ENCODE assay signal across 2 cellular contexts in the genomic region with DNA sequence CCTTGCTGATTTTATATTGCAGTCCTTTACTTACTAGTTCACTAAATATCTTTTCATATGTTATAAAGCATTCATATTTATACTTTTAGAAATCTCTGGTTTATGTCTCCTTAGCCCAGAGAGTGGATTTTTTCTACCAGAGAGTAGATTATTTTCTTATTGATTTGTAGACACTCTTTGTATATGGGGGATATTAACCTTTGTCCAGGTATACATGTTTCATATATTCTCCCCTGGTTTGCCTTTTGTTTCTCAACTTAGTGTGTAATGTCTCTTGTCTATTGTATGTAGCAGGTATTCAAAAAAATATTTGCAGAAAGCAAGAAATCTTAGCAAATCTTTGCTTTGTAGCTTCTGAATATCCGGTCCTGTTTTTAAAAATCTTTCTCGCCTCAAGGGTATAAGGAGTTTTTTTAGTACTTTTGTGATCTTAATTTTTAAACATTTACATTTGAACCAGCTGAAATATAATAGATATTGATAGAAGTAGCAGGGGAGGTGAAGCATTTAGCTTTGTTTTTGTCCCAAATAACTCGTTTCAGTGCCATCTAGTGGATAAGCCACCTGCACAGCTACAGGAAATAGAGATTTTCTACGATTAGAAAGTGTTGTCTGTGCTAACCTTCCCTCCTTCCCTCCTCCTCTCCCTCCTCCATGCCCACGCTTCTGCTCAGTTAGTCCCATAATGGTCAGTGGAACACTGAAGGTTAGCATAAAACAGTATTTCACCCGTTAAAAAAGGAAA.
TF ChIP-seq lines count a peak whose summit lies in the region.

No MANE protein-coding gene starts in this region.

TF ChIP-seq in HCT116, 20 proteins besides CTCF, POLR2A, EP300 and RAD21 (continued from another document):
- no peak for TF ChIP-seq ZFX (IDR thresholded peaks at IDR 0.05)
- TF ChIP-seq CBX3 (IDR thresholded peaks at IDR 0.05; ENCODE audit: low read depth), result no peak

TF ChIP-seq in HepG2, 621 proteins besides CTCF, POLR2A, EP300 and RAD21 (continued from another document):
- TF ChIP-seq, protein P1, sequence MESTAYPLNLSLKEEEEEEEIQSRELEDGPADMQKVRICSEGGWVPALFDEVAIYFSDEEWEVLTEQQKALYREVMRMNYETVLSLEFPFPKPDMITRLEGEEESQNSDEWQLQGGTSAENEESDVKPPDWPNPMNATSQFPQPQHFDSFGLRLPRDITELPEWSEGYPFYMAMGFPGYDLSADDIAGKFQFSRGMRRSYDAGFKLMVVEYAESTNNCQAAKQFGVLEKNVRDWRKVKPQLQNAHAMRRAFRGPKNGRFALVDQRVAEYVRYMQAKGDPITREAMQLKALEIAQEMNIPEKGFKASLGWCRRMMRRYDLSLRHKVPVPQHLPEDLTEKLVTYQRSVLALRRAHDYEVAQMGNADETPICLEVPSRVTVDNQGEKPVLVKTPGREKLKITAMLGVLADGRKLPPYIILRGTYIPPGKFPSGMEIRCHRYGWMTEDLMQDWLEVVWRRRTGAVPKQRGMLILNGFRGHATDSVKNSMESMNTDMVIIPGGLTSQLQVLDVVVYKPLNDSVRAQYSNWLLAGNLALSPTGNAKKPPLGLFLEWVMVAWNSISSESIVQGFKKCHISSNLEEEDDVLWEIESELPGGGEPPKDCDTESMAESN (CRISPR knock-in tag; conservative IDR thresholded peaks at IDR 0.05), result no peak
- TF ChIP-seq, protein P2, sequence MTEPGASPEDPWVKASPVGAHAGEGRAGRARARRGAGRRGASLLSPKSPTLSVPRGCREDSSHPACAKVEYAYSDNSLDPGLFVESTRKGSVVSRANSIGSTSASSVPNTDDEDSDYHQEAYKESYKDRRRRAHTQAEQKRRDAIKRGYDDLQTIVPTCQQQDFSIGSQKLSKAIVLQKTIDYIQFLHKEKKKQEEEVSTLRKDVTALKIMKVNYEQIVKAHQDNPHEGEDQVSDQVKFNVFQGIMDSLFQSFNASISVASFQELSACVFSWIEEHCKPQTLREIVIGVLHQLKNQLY (CRISPR knock-in tag; IDR thresholded peaks at IDR 0.05), result no peak
- TF ChIP-seq ZNF878 (CRISPR knock-in tag; IDR thresholded peaks at IDR 0.05) (no peak), ZNF263 (CRISPR knock-in tag; IDR thresholded peaks at IDR 0.05) (peak; percentile 59; the same call in 1 of the 2 replicates), STAG1 (CRISPR knock-in tag; IDR thresholded peaks at IDR 0.05) (0 out of 2 replicates have a peak, but pooled peaks have one; percentile 8)
- TF ChIP-seq, protein P3, sequence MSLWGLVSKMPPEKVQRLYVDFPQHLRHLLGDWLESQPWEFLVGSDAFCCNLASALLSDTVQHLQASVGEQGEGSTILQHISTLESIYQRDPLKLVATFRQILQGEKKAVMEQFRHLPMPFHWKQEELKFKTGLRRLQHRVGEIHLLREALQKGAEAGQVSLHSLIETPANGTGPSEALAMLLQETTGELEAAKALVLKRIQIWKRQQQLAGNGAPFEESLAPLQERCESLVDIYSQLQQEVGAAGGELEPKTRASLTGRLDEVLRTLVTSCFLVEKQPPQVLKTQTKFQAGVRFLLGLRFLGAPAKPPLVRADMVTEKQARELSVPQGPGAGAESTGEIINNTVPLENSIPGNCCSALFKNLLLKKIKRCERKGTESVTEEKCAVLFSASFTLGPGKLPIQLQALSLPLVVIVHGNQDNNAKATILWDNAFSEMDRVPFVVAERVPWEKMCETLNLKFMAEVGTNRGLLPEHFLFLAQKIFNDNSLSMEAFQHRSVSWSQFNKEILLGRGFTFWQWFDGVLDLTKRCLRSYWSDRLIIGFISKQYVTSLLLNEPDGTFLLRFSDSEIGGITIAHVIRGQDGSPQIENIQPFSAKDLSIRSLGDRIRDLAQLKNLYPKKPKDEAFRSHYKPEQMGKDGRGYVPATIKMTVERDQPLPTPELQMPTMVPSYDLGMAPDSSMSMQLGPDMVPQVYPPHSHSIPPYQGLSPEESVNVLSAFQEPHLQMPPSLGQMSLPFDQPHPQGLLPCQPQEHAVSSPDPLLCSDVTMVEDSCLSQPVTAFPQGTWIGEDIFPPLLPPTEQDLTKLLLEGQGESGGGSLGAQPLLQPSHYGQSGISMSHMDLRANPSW (CRISPR knock-in tag; IDR thresholded peaks at IDR 0.05; ENCODE audit: borderline replicate concordance), result no peak
